8 cellular contexts compared by ENCODE assay signal in the genomic region with DNA sequence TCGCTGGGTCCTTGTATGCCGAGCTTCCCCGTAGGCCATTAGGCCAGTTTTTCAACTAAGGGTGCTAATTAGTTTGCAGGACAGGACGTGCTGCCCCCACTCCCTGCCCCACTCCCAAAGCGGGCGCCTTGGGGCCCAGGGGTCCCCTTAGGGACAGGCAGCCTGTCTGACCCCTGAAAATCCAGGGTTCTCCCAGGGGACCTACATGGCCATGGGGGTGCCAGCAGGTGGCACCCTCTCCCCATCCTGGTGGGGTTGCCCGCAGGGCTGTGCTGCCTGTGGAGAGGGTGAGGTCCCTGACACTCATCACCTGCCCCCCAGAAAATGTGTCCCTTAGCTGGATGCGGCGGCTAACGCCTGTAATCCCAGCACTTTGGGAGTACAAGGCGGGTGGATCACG. TPM values are rescaled to one million over a fixed set of nuclear protein-coding genes. Genes with fewer than 3 reads are reported as not detected.
A peak's percentile ranks its signal among the peaks of the same experiment; 100 is the strongest.
DNase-seq lines count a peak whose midpoint lies in the region; ATAC-seq and TF ChIP-seq lines count a peak whose summit lies in the region.

No MANE protein-coding gene starts in this region.

- peak in 1 of 2 experiments; percentile 53 for DNase-seq in Caco-2
- peak; percentile 43 for DNase-seq in activated CD4-positive, alpha-beta memory T cell treated with anti-CD3 and anti-CD28 coated beads, Interleukin-2, amount 10 ng/mL, durations not matched to agents 7 days and 5 days
- peak; percentile 57 for DNase-seq in fibroblast of peridontal ligament (ENCODE audit: extremely low read depth)
- peak; percentile 55 to 76 (median 67) for DNase-seq in ovary

- no peaks in the 10 kb centered on the region for H3K27me3 Mint-ChIP-seq in Caco-2 (ENCODE audit: insufficient read depth, unreplicated experiment)
- no peaks in the 10 kb centered on the region for H3K27me3 Mint-ChIP-seq in activated CD4-positive, alpha-beta memory T cell treated with anti-CD3 and anti-CD28 coated beads, Interleukin-2, amount 10 ng/mL, durations not matched to agents 7 days and 5 days

- H3K27me3 ChIP-seq in Caco-2 (replicated peaks; ENCODE audit: control insufficient read depth, insufficient read depth, low read length) (no peaks in the 10 kb centered on the region), KMS-11 (ENCODE audit: insufficient read depth, low read depth) (peaks cover 69% of the 10 kb centered on the region), ovary (no peaks in the 10 kb centered on the region)

- H3K27ac ChIP-seq in KMS-11 (no peak overlapping the region), ovary (no peak overlapping the region)

- H3K27ac Mint-ChIP-seq in Caco-2 (ENCODE audit: unreplicated experiment), result no peak overlapping the region
- H3K27ac Mint-ChIP-seq in activated CD4-positive, alpha-beta memory T cell treated with anti-CD3 and anti-CD28 coated beads, Interleukin-2, amount 10 ng/mL, durations not matched to agents 7 days and 5 days, result no peak overlapping the region

- TF ChIP-seq POLR2A in ovary (IDR thresholded peaks at IDR 0.05), result no peak

- H3K4me3 Mint-ChIP-seq in Caco-2 (ENCODE audit: unreplicated experiment), result no peak overlapping the region
- H3K4me3 Mint-ChIP-seq in activated CD4-positive, alpha-beta memory T cell treated with anti-CD3 and anti-CD28 coated beads, Interleukin-2, amount 10 ng/mL, durations not matched to agents 7 days and 5 days, result no peak overlapping the region

- no peak overlapping the region for H2AFZ ChIP-seq in KMS-11 (ENCODE audit: low read depth)

- BruUV-seq in Caco-2 (replicated peaks; lab: Mats Ljungman, UMichigan), result no TSS peak

- no peaks in the 10 kb centered on the region for H4K20me1 ChIP-seq in KMS-11 (ENCODE audit: insufficient read depth)

- H3K36me3 Mint-ChIP-seq in Caco-2 (ENCODE audit: insufficient read depth, unreplicated experiment), result peaks cover 7% of the 10 kb centered on the region
- H3K36me3 Mint-ChIP-seq in activated CD4-positive, alpha-beta memory T cell treated with anti-CD3 and anti-CD28 coated beads, Interleukin-2, amount 10 ng/mL, durations not matched to agents 7 days and 5 days (ENCODE audit: low read depth), result peaks cover 9% of the 10 kb centered on the region

- H3K9me3 Mint-ChIP-seq in Caco-2 (ENCODE audit: unreplicated experiment), result peaks cover 24% of the 10 kb centered on the region
- H3K9me3 Mint-ChIP-seq in activated CD4-positive, alpha-beta memory T cell treated with anti-CD3 and anti-CD28 coated beads, Interleukin-2, amount 10 ng/mL, durations not matched to agents 7 days and 5 days, result peaks cover 23% of the 10 kb centered on the region

- intact Hi-C loops in Caco-2 (cut with micrococcal nuclease; ENCODE audit: unreplicated experiment) (loop anchor here (1.0 kb wide), 1 partner anchor 88 kb away; a partner anchor contains a TSS), ovary (cut with DNase I) (loop anchor here in 3 of 4 donors (2.0 to 5.0 kb wide), 3 partner anchors 52 to 90 kb away; a partner anchor contains a TSS)

- H3K4me2 ChIP-seq in KMS-11, result no peak overlapping the region

- no peaks in the 10 kb centered on the region for H3K4me1 Mint-ChIP-seq in Caco-2 (ENCODE audit: low read depth, unreplicated experiment)
- H3K4me1 Mint-ChIP-seq in activated CD4-positive, alpha-beta memory T cell treated with anti-CD3 and anti-CD28 coated beads, Interleukin-2, amount 10 ng/mL, durations not matched to agents 7 days and 5 days, result peaks cover 2% of the 10 kb centered on the region

- no peaks in the 10 kb centered on the region for H3K36me3 ChIP-seq in Caco-2 (ENCODE audit: control insufficient read depth, insufficient read depth, low read length)
- no peaks in the 10 kb centered on the region for H3K36me3 ChIP-seq in KMS-11 (ENCODE audit: insufficient read depth)
- H3K36me3 ChIP-seq in ovary, result no peaks in the 10 kb centered on the region

- no peaks in the 10 kb centered on the region for H3K79me2 ChIP-seq in KMS-11 (ENCODE audit: insufficient read depth, low read depth)

- H3K9ac ChIP-seq in KMS-11, result no peak overlapping the region

- H3K4me3 ChIP-seq in Caco-2 (ENCODE audit: low read depth, low read length), result no peak overlapping the region
- no peak overlapping the region for H3K4me3 ChIP-seq in KMS-11 (IDR thresholded peaks at IDR 0.05; ENCODE audit: insufficient read depth, low read depth, low read length)
- H3K4me3 ChIP-seq in ovary, result no peak overlapping the region

- ATAC-seq in HG02678 (IDR thresholded peaks at IDR 0.05; ENCODE audit: unreplicated experiment), result no peak
- no peak for ATAC-seq in HG02763 (IDR thresholded peaks at IDR 0.05; ENCODE audit: unreplicated experiment)
- ATAC-seq in GM19324 (IDR thresholded peaks at IDR 0.05; ENCODE audit: low FRiP score, unreplicated experiment), result no peak

- POLR2A ChIA-PET in Caco-2 (lab: Charles Lee), result no interaction called here
- POLR2A ChIA-PET in activated CD4-positive, alpha-beta memory T cell treated with anti-CD3 and anti-CD28 coated beads, Interleukin-2, amount 10 ng/mL, durations not matched to agents 7 days and 5 days (lab: Charles Lee), result no interaction called here

- WGBS in ovary, 3 donors, result 47 to 69% (median 53%) methylated on average over 11 to 12 of the region's 12 CpGs

- no peak for TF ChIP-seq EP300 in ovary (IDR thresholded peaks at IDR 0.05)

- CTCF ChIA-PET in Caco-2 (lab: Charles Lee), result interaction anchor here (1.1 to 1.4 kb wide), 2 partner anchors 11 to 51 kb away, joined by 3 to 6 read pairs; a partner anchor contains a TSS
- CTCF ChIA-PET in activated CD4-positive, alpha-beta memory T cell treated with anti-CD3 and anti-CD28 coated beads, Interleukin-2, amount 10 ng/mL, durations not matched to agents 7 days and 5 days (lab: Charles Lee), result interaction anchor here (0.7 to 1.2 kb wide), 3 partner anchors 51 to 88 kb away, joined by 3 read pairs; a partner anchor contains a TSS

- TF ChIP-seq CTCF in Caco-2 (IDR thresholded peaks at IDR 0.05; ENCODE audit: insufficient read depth in 1 of 2, low read depth in 1 of 2, low read length in 1 of 2, severe bottlenecking in 1 of 2, unreplicated experiment in 1 of 2) (peak; percentile 37 to 46), KMS-11 (conservative IDR thresholded peaks at IDR 0.05; ENCODE audit: low read depth, low read length) (peak; percentile 58), ovary (IDR thresholded peaks at IDR 0.05) (peak; percentile 50 to 72 (median 70))

- H3K9me3 ChIP-seq in Caco-2 (peaks cover 24% of the 10 kb centered on the region), ovary (no peaks in the 10 kb centered on the region)

- no peaks in the 10 kb centered on the region for H3K4me1 ChIP-seq in Caco-2
- no peaks in the 10 kb centered on the region for H3K4me1 ChIP-seq in KMS-11 (ENCODE audit: low read depth, poor library complexity, severe bottlenecking)
- H3K4me1 ChIP-seq in ovary (ENCODE audit: insufficient read depth), result no peaks in the 10 kb centered on the region

RNA-seq across cellular contexts. Expression of a gene that starts 8.5 kb away (rescaled TPM):
- 0.09 and 0.11 TPM in 2 replicates for total RNA-seq in Caco-2 (2022)
- total RNA-seq in activated CD4-positive, alpha-beta memory T cell treated with anti-CD3 and anti-CD28 coated beads, Interleukin-2, amount 10 ng/mL, durations not matched to agents 7 days and 5 days, result not detected
- 10 to 100 TPM in 1 of 7 donors, 1 to 10 TPM in 2, under 1 TPM in 3, not detected in 1; 0.03 to 15.7 (median 1.2) TPM for total RNA-seq in ovary
- polyA plus RNA-seq in ovary, result under 1 TPM; 0.02 to 0.05 TPM

RNA-seq across cellular contexts. Expression of a gene that starts 14.9 kb away (rescaled TPM):
- total RNA-seq in Caco-2 (2022), result 25.7 and 26.5 TPM in 2 replicates
- 1 to 10 TPM; 6.0 to 6.5 TPM for total RNA-seq in activated CD4-positive, alpha-beta memory T cell treated with anti-CD3 and anti-CD28 coated beads, Interleukin-2, amount 10 ng/mL, durations not matched to agents 7 days and 5 days
- total RNA-seq in ovary, result 10 to 100 TPM; 14.1 to 65.4 (median 36.4) TPM
- polyA plus RNA-seq in ovary, result 10 to 100 TPM in 1 of 2 donors, under 1 TPM in 1; 0.57 to 26.6 TPM

RNA-seq across cellular contexts. Expression of a gene that starts 51.1 kb away (rescaled TPM):
- total RNA-seq in Caco-2 (2022) (27.1 and 29.1 TPM in 2 replicates), ovary (10 to 100 TPM; 14.4 to 33.3 (median 24.2) TPM)
- 10 to 100 TPM; 11.5 TPM for total RNA-seq in activated CD4-positive, alpha-beta memory T cell treated with anti-CD3 and anti-CD28 coated beads, Interleukin-2, amount 10 ng/mL, durations not matched to agents 7 days and 5 days
- polyA plus RNA-seq in ovary, result 10 to 100 TPM in 1 of 2 donors, 1 to 10 TPM in 1; 1.8 to 10.3 TPM
